ENCODE assay signal across 8 cellular contexts in the genomic region with DNA sequence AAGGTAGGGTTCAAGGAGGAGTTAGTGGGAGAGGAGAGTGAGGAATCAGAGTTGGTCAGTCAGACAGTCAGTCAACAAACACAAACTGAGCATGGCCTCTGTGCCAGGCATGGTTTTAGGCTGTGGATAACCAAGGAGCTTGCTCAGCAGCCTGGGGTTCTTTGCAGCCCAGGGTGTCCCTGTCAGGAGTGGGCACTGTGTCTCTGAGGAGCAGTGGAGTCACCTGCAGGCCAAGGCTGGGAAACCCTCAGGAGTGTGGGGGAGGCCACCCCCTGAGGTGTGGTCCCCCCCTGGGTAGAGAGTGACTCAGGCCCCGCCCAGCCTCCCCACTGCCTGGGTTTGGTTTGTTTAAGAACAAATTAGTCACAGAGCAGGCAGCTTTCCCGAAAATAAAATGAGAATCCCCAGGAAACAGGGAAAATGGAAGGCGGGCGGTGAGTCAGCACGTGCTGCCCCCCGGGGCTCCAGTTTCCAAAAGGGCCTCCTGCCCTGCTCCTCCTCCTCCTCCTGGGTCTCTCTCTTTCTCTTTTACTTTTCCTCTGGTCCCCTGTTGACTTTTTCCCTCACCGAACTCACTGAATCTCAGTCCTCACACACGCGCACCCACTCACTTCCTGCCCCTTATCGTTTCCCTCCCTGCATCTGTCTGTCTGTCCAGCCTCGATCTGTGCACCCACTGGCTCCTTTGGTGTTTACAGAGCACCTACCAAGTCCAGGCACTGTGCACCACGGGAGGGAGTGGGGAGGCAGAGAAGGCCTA. TPM values are rescaled to one million over a fixed set of nuclear protein-coding genes. Genes with fewer than 3 reads are reported as not detected.
DNase-seq lines count a peak whose midpoint lies in the region; ATAC-seq and TF ChIP-seq lines count a peak whose summit lies in the region.

No MANE protein-coding gene starts in this region.

- intact Hi-C loops in PC-3 (cut with micrococcal nuclease) (loop anchor here (1.0 kb wide), 3 partner anchors 14 to 45 kb away; a partner anchor contains a TSS), heart right ventricle (cut with DNase I) (no loop called here), gastrocnemius medialis (cut with DNase I; ENCODE audit: low total_unique reads) (no loop called here)

- H3F3A ChIP-seq in PC-3 (ENCODE audit: low read length, unreplicated experiment) (peaks cover 8% of the 10 kb centered on the region), MM.1S (ENCODE audit: insufficient read depth, low read length) (no peaks in the 10 kb centered on the region)

- peaks cover 43% of the 10 kb centered on the region for H3K4me1 ChIP-seq in PC-3 (ENCODE audit: insufficient read depth, low read length)
- peaks cover 13 to 50% (median 37%) of the 10 kb centered on the region in 9 donors for H3K4me1 ChIP-seq in heart right ventricle
- peaks cover 19% of the 10 kb centered on the region in 2 donors for H3K4me1 ChIP-seq in gastrocnemius medialis
- 0 out of 2 replicates have a peak, but pooled peaks cover 15% of the 10 kb centered on the region for H3K4me1 ChIP-seq in MM.1S (ENCODE audit: low read length)

- CTCF ChIA-PET in PC-3 (lab: Charles Lee), result interaction anchor here (0.6 to 2.5 kb wide), 4 partner anchors 13 to 64 kb away, joined by 3 to 22 read pairs (median 4); no protein-coding TSS in a partner anchor
- CTCF ChIA-PET in activated naive CD4-positive, alpha-beta T cell treated with anti-CD3 and anti-CD28 coated beads, Interleukin-2, amount 10 ng/mL, durations not matched to agents 7 days and 5 days (lab: Charles Lee), result interaction anchor here (1.1 kb wide), 1 partner anchor 25 kb away, joined by 3 read pairs; no protein-coding TSS in a partner anchor

- peak; percentile 66 for ATAC-seq in PC-3
- peak; percentile 37 to 71 (median 59) for ATAC-seq in heart right ventricle
- peak; percentile 16 to 46 for ATAC-seq in gastrocnemius medialis
- no peak for ATAC-seq in HG03442 (IDR thresholded peaks at IDR 0.05; ENCODE audit: unreplicated experiment)
- ATAC-seq in HG02623 (IDR thresholded peaks at IDR 0.05; ENCODE audit: unreplicated experiment), result no peak

- no peaks in the 10 kb centered on the region for H3K9me2 ChIP-seq in PC-3 (replicated peaks; ENCODE audit: low read length)
- no peaks in the 10 kb centered on the region for H3K9me2 ChIP-seq in MM.1S (replicated peaks; ENCODE audit: insufficient read depth, low read length)

- BruUV-seq in PC-3 (replicated peaks; lab: Mats Ljungman, UMichigan), result no TSS peak

- TF ChIP-seq CTCF in PC-3 (conservative IDR thresholded peaks at IDR 0.05; ENCODE audit: low read depth, low read length) (peak; percentile 73), heart right ventricle (IDR thresholded peaks at IDR 0.05) (peak in 1 of 9 donors; percentile 16), gastrocnemius medialis (IDR thresholded peaks at IDR 0.05 in 4 of 5, conservative IDR thresholded peaks at IDR 0.05 in 1 of 5) (no peak), MM.1S (IDR thresholded peaks at IDR 0.05; ENCODE audit: low read length) (no peak)

- no peaks in the 10 kb centered on the region for H4K20me1 ChIP-seq in PC-3 (ENCODE audit: low read length)
- H4K20me1 ChIP-seq in MM.1S (ENCODE audit: insufficient read depth, low read length), result no peaks in the 10 kb centered on the region

- H3K9me3 ChIP-seq in PC-3 (ENCODE audit: low read length) (no peaks in the 10 kb centered on the region), heart right ventricle (no peaks in the 10 kb centered on the region), gastrocnemius medialis (no peaks in the 10 kb centered on the region), MM.1S (replicated peaks; ENCODE audit: insufficient read depth, low read length) (no peaks in the 10 kb centered on the region)

- POLR2A ChIA-PET in PC-3 (lab: Charles Lee; ENCODE audit: unreplicated experiment), result interaction anchor here (0.6 to 1.3 kb wide), 2 partner anchors 21 to 688 kb away, joined by 3 to 6 read pairs; no protein-coding TSS in a partner anchor

- peak overlapping the region; percentile 62 for H3K4me3 Mint-ChIP-seq in activated naive CD4-positive, alpha-beta T cell treated with anti-CD3 and anti-CD28 coated beads, Interleukin-2, amount 10 ng/mL, durations not matched to agents 7 days and 5 days

- no peaks in the 10 kb centered on the region; the same call in 1 of the 2 replicates for H3K79me2 ChIP-seq in PC-3 (ENCODE audit: low read length)
- H3K79me2 ChIP-seq in MM.1S (ENCODE audit: low read length), result no peaks in the 10 kb centered on the region

- H3K36me3 ChIP-seq in PC-3 (ENCODE audit: low read depth, low read length), result no peaks in the 10 kb centered on the region
- H3K36me3 ChIP-seq in heart right ventricle, result no peaks in the 10 kb centered on the region
- no peaks in the 10 kb centered on the region for H3K36me3 ChIP-seq in gastrocnemius medialis
- no peaks in the 10 kb centered on the region for H3K36me3 ChIP-seq in MM.1S (replicated peaks; ENCODE audit: insufficient read depth, low read length)

- no peaks in the 10 kb centered on the region for H3K36me3 Mint-ChIP-seq in activated naive CD4-positive, alpha-beta T cell treated with anti-CD3 and anti-CD28 coated beads, Interleukin-2, amount 10 ng/mL, durations not matched to agents 7 days and 5 days

- H3K27ac Mint-ChIP-seq in activated naive CD4-positive, alpha-beta T cell treated with anti-CD3 and anti-CD28 coated beads, Interleukin-2, amount 10 ng/mL, durations not matched to agents 7 days and 5 days, result peak overlapping the region; percentile 56

- DNase-seq in ELF-1 (ENCODE audit: low read depth, low spot score) (peak; percentile 68), PC-3 (peak; percentile 99), heart right ventricle (peak; percentile 73 to 75), gastrocnemius medialis (peak; percentile 57 to 70), MM.1S (no peak)
- DNase-seq in activated naive CD4-positive, alpha-beta T cell treated with anti-CD3 and anti-CD28 coated beads, Interleukin-2, amount 10 ng/mL, durations not matched to agents 7 days and 5 days, result peak; percentile 51

- 36 to 43% methylated on average over 12 of the region's 12 CpGs for WGBS in heart right ventricle, 2 donors

- no peak for TF ChIP-seq POLR2A in gastrocnemius medialis (IDR thresholded peaks at IDR 0.05)

- H3K4me2 ChIP-seq in PC-3 (ENCODE audit: low read length), result peak overlapping the region; percentile 94
- no peak overlapping the region for H3K4me2 ChIP-seq in MM.1S (ENCODE audit: low read depth, low read length)

- H3K4me3 ChIP-seq in PC-3 (ENCODE audit: low read length) (peak overlapping the region; percentile 36), heart right ventricle (no peak overlapping the region), gastrocnemius medialis (no peak overlapping the region), MM.1S (ENCODE audit: low read length) (no peak overlapping the region)

- H3K4me1 Mint-ChIP-seq in activated naive CD4-positive, alpha-beta T cell treated with anti-CD3 and anti-CD28 coated beads, Interleukin-2, amount 10 ng/mL, durations not matched to agents 7 days and 5 days, result peaks cover 52% of the 10 kb centered on the region

- no peaks in the 10 kb centered on the region for H3K9me3 Mint-ChIP-seq in activated naive CD4-positive, alpha-beta T cell treated with anti-CD3 and anti-CD28 coated beads, Interleukin-2, amount 10 ng/mL, durations not matched to agents 7 days and 5 days

- H3K9ac ChIP-seq in PC-3 (ENCODE audit: low read length) (peak overlapping the region; percentile 86), MM.1S (ENCODE audit: low read length) (no peak overlapping the region)

- peaks cover 53% of the 10 kb centered on the region for H3K27me3 Mint-ChIP-seq in activated naive CD4-positive, alpha-beta T cell treated with anti-CD3 and anti-CD28 coated beads, Interleukin-2, amount 10 ng/mL, durations not matched to agents 7 days and 5 days

- H3K27ac ChIP-seq in PC-3 (ENCODE audit: low read length) (peak overlapping the region; percentile 96), heart right ventricle (peak overlapping the region in 9 of 10 donors; percentile 59 to 91 (median 79)), gastrocnemius medialis (peak overlapping the region; percentile 65 to 76 (median 74)), MM.1S (ENCODE audit: low read length) (no peak overlapping the region)

- H3K27me3 ChIP-seq in PC-3 (ENCODE audit: low read length) (no peaks in the 10 kb centered on the region), heart right ventricle (peaks cover 0 to 25% (median 0%) of the 10 kb centered on the region in 7 donors), gastrocnemius medialis (no peaks in the 10 kb centered on the region), MM.1S (replicated peaks; ENCODE audit: insufficient read depth, low read length) (peaks cover 82% of the 10 kb centered on the region)

- peak overlapping the region; percentile 32 for H2AFZ ChIP-seq in PC-3 (ENCODE audit: low read length)
- H2AFZ ChIP-seq in MM.1S (ENCODE audit: low read length), result no peak overlapping the region

- in situ Hi-C loops in gastrocnemius medialis (cut with MboI; ENCODE audit: low sequenced_read_pairs in 4 of 4), result no loop called here

RNA-seq across cellular contexts. Expression of a gene that starts 44.3 kb away (rescaled TPM):
- total RNA-seq in PC-3 (2014; rRNA removed) (103 and 125 TPM in 2 replicates), heart right ventricle (100 to 1,000 TPM in 2 of 10 donors, 10 to 100 TPM in 6, 1 to 10 TPM in 2; 7.7 to 189 (median 17.0) TPM), gastrocnemius medialis (10 to 100 TPM in 3 of 4 donors, 1 to 10 TPM in 1; 4.5 to 44.2 (median 16.4) TPM)
- 10 to 100 TPM; 13.5 to 30.2 TPM for polyA plus RNA-seq in heart right ventricle

Comparison
In these comparisons a context has a peak if more than half of its experiments do, and no peak if none do; other contexts are left out.
1. ATAC-seq: peak in PC-3 (single experiment), heart right ventricle (8 of 8) and gastrocnemius medialis (2 of 2); none in HG03442 (single experiment) and HG02623 (single experiment).